Comparison of ENCODE assay signal across 9 cellular contexts in genomic region chr10:125201108-125201524, GRCh38. TPM values are rescaled to one million over a fixed set of nuclear protein-coding genes. Genes with fewer than 3 reads are reported as not detected.
DNase-seq lines count a peak whose midpoint lies in the region; ATAC-seq, FAIRE-seq and TF ChIP-seq lines count a peak whose summit lies in the region.
"Had no signal": no experiment of that assay in that cellular context is flagged by ENCODE, and none has a peak within 500 bp of the region (broad histone marks: within the 10 kb centered on the region; RNA-seq: fewer than 3 reads in every experiment).

No MANE protein-coding gene starts in this region.

- H3K27ac Mint-ChIP-seq in CD8-positive, alpha-beta memory T cell = no peak overlapping the region
- H3K27ac Mint-ChIP-seq: natural killer cell had no signal

- no peak overlapping the region for H3K9ac ChIP-seq in colonic mucosa (ENCODE audit: low read depth in 2 of 2, low read length in 2 of 2)

- FAIRE-seq in GM12891 (lab: Jason Lieb, UNC) = peak; percentile 84

- no peak overlapping the region for H3K27ac ChIP-seq in colonic mucosa
- H3K27ac ChIP-seq in CD8-positive, alpha-beta memory T cell (ENCODE audit: low read depth, low read length) = no peak overlapping the region

- no peaks in the 10 kb centered on the region for H3K9me3 ChIP-seq in colonic mucosa
- H3K9me3 ChIP-seq in CD8-positive, alpha-beta memory T cell (ENCODE audit: low read length) = no peaks in the 10 kb centered on the region

- no peak overlapping the region for H3K4me3 Mint-ChIP-seq in CD8-positive, alpha-beta memory T cell
- H3K4me3 Mint-ChIP-seq: natural killer cell had no signal

- intact Hi-C loops in colonic mucosa (cut with DNase I) = no loop called here

- CTCF ChIA-PET in CD8-positive, alpha-beta memory T cell (lab: Charles Lee) = no interaction called here

- H3K36me3 Mint-ChIP-seq in CD8-positive, alpha-beta memory T cell = no peaks in the 10 kb centered on the region
- H3K36me3 Mint-ChIP-seq: natural killer cell had no signal

- H3K27me3 Mint-ChIP-seq in CD8-positive, alpha-beta memory T cell = peaks cover 7 to 12% of the 10 kb centered on the region in 2 donors

- no peaks in the 10 kb centered on the region for H3K9me3 Mint-ChIP-seq in CD8-positive, alpha-beta memory T cell
- H3K9me3 Mint-ChIP-seq: natural killer cell had no signal

- H3K36me3 ChIP-seq in colonic mucosa = no peaks in the 10 kb centered on the region
- no peaks in the 10 kb centered on the region for H3K36me3 ChIP-seq in CD8-positive, alpha-beta memory T cell (ENCODE audit: insufficient read depth, low read length)

- DNase-seq in GM12891 (ENCODE audit: insufficient read length, low spot score) (peak; percentile 35), NCI-H510A (lab: John Stamatoyannopoulos, UW) (no peak), colonic mucosa (no peak)
- no peak for DNase-seq in activated CD4-positive, alpha-beta T cell treated with anti-CD3 and anti-CD28 coated beads for 1 hour
- DNase-seq in CD8-positive, alpha-beta memory T cell = no peak
- DNase-seq: natural killer cell had no signal

- peak; percentile 90 for ATAC-seq in GM21515 (IDR thresholded peaks at IDR 0.05; ENCODE audit: unreplicated experiment)
- peak; percentile 87 for ATAC-seq in HG03469 (IDR thresholded peaks at IDR 0.05; ENCODE audit: unreplicated experiment)
- ATAC-seq in esophagus mucosa = peak; percentile 48

- TF ChIP-seq POLR2A in GM12891 (IDR thresholded peaks at IDR 0.05; ENCODE audit: low read depth, low read length) = no peak

- no peaks in the 10 kb centered on the region for H3K4me1 Mint-ChIP-seq in CD8-positive, alpha-beta memory T cell
- H3K4me1 Mint-ChIP-seq: natural killer cell had no signal

- H3K4me1 ChIP-seq in colonic mucosa = no peaks in the 10 kb centered on the region
- H3K4me1 ChIP-seq in CD8-positive, alpha-beta memory T cell (ENCODE audit: insufficient read depth, low read length) = no peaks in the 10 kb centered on the region

- no peak overlapping the region for H3K4me3 ChIP-seq in colonic mucosa
- H3K4me3 ChIP-seq in CD8-positive, alpha-beta memory T cell (ENCODE audit: low read length) = no peak overlapping the region

- no peak for TF ChIP-seq CTCF in colonic mucosa (IDR thresholded peaks at IDR 0.05)

- POLR2A ChIA-PET in CD8-positive, alpha-beta memory T cell (lab: Charles Lee) = no interaction called here

- no peaks in the 10 kb centered on the region for H3K27me3 ChIP-seq in colonic mucosa
- no peaks in the 10 kb centered on the region for H3K27me3 ChIP-seq in CD8-positive, alpha-beta memory T cell (ENCODE audit: insufficient read depth, low read length, poor library complexity, severe bottlenecking)

TF ChIP-seq in GM12891, 5 proteins besides CTCF, POLR2A, EP300 and RAD21:
- TF ChIP-seq PAX5 (IDR thresholded peaks at IDR 0.05; ENCODE audit: insufficient read depth, low read length, severe bottlenecking) (peak; percentile 62), POU2F2 (IDR thresholded peaks at IDR 0.05; ENCODE audit: low read depth, low read length) (0 out of 2 replicates have a peak, but pooled peaks have one; percentile 9), TAF1 (IDR thresholded peaks at IDR 0.05; ENCODE audit: low read depth, low read length) (no peak), SPI1 (IDR thresholded peaks at IDR 0.05; ENCODE audit: low read depth, low read length) (peak; percentile 63)

RNA-seq across cellular contexts. Expression of gene CTBP2, which starts 40.8 kb away (rescaled TPM):
- 3.0 TPM for polyA plus RNA-seq in GM12891 (2012; ENCODE audit: low read depth, missing spikeins)
- total RNA-seq in esophagus mucosa (46.7 TPM), colonic mucosa (100 to 1,000 TPM; 106 to 172 TPM)
- total RNA-seq in CD8-positive, alpha-beta memory T cell = 1 to 10 TPM; 1.4 to 1.8 TPM
- polyA plus RNA-seq in CD8-positive, alpha-beta memory T cell = 2.8 TPM

Comparison
In these comparisons a context has a peak if more than half of its experiments do, and no peak if none do; other contexts are left out.
1. RNA of gene CTBP2, which starts 40.8 kb away (total RNA-seq): 106 to 172 TPM in colonic mucosa and 46.7 TPM in esophagus mucosa (single experiment); 1.4 to 1.8 TPM in CD8-positive, alpha-beta memory T cell; every median in the first group is over 10 times any median in the second.
2. Peak in every context shown above with its lines, with median percentiles within 50 percentile points of each other: ATAC-seq.